1 cellular context compared by ENCODE assay signal in genomic region chr4:163195247-163195765, GRCh38.
TF ChIP-seq lines count a peak whose summit lies in the region.

No MANE protein-coding gene starts in this region.

TF ChIP-seq in K562, 482 proteins besides CTCF, POLR2A, EP300 and RAD21 (continued from another document and continues in another):
- TF ChIP-seq, protein P1, sequence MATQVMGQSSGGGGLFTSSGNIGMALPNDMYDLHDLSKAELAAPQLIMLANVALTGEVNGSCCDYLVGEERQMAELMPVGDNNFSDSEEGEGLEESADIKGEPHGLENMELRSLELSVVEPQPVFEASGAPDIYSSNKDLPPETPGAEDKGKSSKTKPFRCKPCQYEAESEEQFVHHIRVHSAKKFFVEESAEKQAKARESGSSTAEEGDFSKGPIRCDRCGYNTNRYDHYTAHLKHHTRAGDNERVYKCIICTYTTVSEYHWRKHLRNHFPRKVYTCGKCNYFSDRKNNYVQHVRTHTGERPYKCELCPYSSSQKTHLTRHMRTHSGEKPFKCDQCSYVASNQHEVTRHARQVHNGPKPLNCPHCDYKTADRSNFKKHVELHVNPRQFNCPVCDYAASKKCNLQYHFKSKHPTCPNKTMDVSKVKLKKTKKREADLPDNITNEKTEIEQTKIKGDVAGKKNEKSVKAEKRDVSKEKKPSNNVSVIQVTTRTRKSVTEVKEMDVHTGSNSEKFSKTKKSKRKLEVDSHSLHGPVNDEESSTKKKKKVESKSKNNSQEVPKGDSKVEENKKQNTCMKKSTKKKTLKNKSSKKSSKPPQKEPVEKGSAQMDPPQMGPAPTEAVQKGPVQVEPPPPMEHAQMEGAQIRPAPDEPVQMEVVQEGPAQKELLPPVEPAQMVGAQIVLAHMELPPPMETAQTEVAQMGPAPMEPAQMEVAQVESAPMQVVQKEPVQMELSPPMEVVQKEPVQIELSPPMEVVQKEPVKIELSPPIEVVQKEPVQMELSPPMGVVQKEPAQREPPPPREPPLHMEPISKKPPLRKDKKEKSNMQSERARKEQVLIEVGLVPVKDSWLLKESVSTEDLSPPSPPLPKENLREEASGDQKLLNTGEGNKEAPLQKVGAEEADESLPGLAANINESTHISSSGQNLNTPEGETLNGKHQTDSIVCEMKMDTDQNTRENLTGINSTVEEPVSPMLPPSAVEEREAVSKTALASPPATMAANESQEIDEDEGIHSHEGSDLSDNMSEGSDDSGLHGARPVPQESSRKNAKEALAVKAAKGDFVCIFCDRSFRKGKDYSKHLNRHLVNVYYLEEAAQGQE (CRISPR knock-in tag; IDR thresholded peaks at IDR 0.05; ENCODE audit: low read depth): no peak
- no peak for TF ChIP-seq ZNF217 (CRISPR knock-in tag; IDR thresholded peaks at IDR 0.05)
- no peak for TF ChIP-seq KAT8 (IDR thresholded peaks at IDR 0.05; ENCODE audit: low read depth)
- TF ChIP-seq FOXJ2 (tag; IDR thresholded peaks at IDR 0.05): peak; percentile 80
- peak; percentile 94 for TF ChIP-seq ZNF584 (CRISPR knock-in tag; IDR thresholded peaks at IDR 0.05; ENCODE audit: low read depth)
- no peak for TF ChIP-seq ZC3H4 (CRISPR knock-in tag; IDR thresholded peaks at IDR 0.05; ENCODE audit: borderline replicate concordance)
- peak in 1 of 2 experiments; percentile 20; a peak in 2 of 4 replicates for TF ChIP-seq NRF1 (conservative IDR thresholded peaks at IDR 0.05 in 1 of 2, IDR thresholded peaks at IDR 0.05 in 1 of 2)
- no peak for TF ChIP-seq TAF15 (IDR thresholded peaks at IDR 0.05; ENCODE audit: low read depth, low read length)
- no peak for TF ChIP-seq ARID4B (CRISPR knock-in tag; IDR thresholded peaks at IDR 0.05)
- TF ChIP-seq ZC3H11A (IDR thresholded peaks at IDR 0.05; ENCODE audit: low read depth, low read length): no peak
- peak in 1 of 2 experiments; percentile 85; a peak in 2 of 3 replicates for TF ChIP-seq CBX3 (IDR thresholded peaks at IDR 0.05; ENCODE audit: borderline replicate concordance in 1 of 2, low read length in 2 of 2)
- TF ChIP-seq ADNP (tag; IDR thresholded peaks at IDR 0.05): peak; percentile 58; the same call in 1 of the 2 replicates
- TF ChIP-seq ZBTB34 (CRISPR knock-in tag; IDR thresholded peaks at IDR 0.05): no peak
- peak; percentile 66; the same call in 1 of the 2 replicates for TF ChIP-seq ZNF24 (IDR thresholded peaks at IDR 0.05)
- TF ChIP-seq CBFA2T2 (conservative IDR thresholded peaks at IDR 0.05): peak; percentile 100
- no peak for TF ChIP-seq ZNF3 (CRISPR knock-in tag; IDR thresholded peaks at IDR 0.05)
- TF ChIP-seq, protein P2, sequence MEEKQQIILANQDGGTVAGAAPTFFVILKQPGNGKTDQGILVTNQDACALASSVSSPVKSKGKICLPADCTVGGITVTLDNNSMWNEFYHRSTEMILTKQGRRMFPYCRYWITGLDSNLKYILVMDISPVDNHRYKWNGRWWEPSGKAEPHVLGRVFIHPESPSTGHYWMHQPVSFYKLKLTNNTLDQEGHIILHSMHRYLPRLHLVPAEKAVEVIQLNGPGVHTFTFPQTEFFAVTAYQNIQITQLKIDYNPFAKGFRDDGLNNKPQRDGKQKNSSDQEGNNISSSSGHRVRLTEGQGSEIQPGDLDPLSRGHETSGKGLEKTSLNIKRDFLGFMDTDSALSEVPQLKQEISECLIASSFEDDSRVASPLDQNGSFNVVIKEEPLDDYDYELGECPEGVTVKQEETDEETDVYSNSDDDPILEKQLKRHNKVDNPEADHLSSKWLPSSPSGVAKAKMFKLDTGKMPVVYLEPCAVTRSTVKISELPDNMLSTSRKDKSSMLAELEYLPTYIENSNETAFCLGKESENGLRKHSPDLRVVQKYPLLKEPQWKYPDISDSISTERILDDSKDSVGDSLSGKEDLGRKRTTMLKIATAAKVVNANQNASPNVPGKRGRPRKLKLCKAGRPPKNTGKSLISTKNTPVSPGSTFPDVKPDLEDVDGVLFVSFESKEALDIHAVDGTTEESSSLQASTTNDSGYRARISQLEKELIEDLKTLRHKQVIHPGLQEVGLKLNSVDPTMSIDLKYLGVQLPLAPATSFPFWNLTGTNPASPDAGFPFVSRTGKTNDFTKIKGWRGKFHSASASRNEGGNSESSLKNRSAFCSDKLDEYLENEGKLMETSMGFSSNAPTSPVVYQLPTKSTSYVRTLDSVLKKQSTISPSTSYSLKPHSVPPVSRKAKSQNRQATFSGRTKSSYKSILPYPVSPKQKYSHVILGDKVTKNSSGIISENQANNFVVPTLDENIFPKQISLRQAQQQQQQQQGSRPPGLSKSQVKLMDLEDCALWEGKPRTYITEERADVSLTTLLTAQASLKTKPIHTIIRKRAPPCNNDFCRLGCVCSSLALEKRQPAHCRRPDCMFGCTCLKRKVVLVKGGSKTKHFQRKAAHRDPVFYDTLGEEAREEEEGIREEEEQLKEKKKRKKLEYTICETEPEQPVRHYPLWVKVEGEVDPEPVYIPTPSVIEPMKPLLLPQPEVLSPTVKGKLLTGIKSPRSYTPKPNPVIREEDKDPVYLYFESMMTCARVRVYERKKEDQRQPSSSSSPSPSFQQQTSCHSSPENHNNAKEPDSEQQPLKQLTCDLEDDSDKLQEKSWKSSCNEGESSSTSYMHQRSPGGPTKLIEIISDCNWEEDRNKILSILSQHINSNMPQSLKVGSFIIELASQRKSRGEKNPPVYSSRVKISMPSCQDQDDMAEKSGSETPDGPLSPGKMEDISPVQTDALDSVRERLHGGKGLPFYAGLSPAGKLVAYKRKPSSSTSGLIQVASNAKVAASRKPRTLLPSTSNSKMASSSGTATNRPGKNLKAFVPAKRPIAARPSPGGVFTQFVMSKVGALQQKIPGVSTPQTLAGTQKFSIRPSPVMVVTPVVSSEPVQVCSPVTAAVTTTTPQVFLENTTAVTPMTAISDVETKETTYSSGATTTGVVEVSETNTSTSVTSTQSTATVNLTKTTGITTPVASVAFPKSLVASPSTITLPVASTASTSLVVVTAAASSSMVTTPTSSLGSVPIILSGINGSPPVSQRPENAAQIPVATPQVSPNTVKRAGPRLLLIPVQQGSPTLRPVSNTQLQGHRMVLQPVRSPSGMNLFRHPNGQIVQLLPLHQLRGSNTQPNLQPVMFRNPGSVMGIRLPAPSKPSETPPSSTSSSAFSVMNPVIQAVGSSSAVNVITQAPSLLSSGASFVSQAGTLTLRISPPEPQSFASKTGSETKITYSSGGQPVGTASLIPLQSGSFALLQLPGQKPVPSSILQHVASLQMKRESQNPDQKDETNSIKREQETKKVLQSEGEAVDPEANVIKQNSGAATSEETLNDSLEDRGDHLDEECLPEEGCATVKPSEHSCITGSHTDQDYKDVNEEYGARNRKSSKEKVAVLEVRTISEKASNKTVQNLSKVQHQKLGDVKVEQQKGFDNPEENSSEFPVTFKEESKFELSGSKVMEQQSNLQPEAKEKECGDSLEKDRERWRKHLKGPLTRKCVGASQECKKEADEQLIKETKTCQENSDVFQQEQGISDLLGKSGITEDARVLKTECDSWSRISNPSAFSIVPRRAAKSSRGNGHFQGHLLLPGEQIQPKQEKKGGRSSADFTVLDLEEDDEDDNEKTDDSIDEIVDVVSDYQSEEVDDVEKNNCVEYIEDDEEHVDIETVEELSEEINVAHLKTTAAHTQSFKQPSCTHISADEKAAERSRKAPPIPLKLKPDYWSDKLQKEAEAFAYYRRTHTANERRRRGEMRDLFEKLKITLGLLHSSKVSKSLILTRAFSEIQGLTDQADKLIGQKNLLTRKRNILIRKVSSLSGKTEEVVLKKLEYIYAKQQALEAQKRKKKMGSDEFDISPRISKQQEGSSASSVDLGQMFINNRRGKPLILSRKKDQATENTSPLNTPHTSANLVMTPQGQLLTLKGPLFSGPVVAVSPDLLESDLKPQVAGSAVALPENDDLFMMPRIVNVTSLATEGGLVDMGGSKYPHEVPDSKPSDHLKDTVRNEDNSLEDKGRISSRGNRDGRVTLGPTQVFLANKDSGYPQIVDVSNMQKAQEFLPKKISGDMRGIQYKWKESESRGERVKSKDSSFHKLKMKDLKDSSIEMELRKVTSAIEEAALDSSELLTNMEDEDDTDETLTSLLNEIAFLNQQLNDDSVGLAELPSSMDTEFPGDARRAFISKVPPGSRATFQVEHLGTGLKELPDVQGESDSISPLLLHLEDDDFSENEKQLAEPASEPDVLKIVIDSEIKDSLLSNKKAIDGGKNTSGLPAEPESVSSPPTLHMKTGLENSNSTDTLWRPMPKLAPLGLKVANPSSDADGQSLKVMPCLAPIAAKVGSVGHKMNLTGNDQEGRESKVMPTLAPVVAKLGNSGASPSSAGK (IDR thresholded peaks at IDR 0.05): no peak; the same call in 1 of the 2 replicates
- no peak for TF ChIP-seq HNRNPH1 (optimal IDR thresholded peaks at IDR 0.05; ENCODE audit: low read depth, low read length)
- no peak for TF ChIP-seq ZNF561 (CRISPR knock-in tag; conservative IDR thresholded peaks at IDR 0.05)
- peak; percentile 94 for TF ChIP-seq ZNF197 (CRISPR knock-in tag; IDR thresholded peaks at IDR 0.05; ENCODE audit: low read depth)
- 0 out of 2 replicates have a peak, but pooled peaks have one; percentile 45 for TF ChIP-seq GABPB1 (CRISPR knock-in tag; IDR thresholded peaks at IDR 0.05)
- TF ChIP-seq MAFF (IDR thresholded peaks at IDR 0.05; ENCODE audit: low read length): no peak
- TF ChIP-seq RBM22 (IDR thresholded peaks at IDR 0.05; ENCODE audit: low read depth, low read length, poor library complexity, severe bottlenecking): no peak
- no peak for TF ChIP-seq KAT7 (CRISPR knock-in tag; IDR thresholded peaks at IDR 0.05; ENCODE audit: borderline replicate concordance)
- TF ChIP-seq SAFB (IDR thresholded peaks at IDR 0.05; ENCODE audit: borderline replicate concordance, low read depth, low read length): no peak
- no peak for TF ChIP-seq MCM7 (IDR thresholded peaks at IDR 0.05)
- no peak for TF ChIP-seq ZNF224 (CRISPR knock-in tag; IDR thresholded peaks at IDR 0.05)
- TF ChIP-seq, protein P3, sequence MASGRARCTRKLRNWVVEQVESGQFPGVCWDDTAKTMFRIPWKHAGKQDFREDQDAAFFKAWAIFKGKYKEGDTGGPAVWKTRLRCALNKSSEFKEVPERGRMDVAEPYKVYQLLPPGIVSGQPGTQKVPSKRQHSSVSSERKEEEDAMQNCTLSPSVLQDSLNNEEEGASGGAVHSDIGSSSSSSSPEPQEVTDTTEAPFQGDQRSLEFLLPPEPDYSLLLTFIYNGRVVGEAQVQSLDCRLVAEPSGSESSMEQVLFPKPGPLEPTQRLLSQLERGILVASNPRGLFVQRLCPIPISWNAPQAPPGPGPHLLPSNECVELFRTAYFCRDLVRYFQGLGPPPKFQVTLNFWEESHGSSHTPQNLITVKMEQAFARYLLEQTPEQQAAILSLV (tag; IDR thresholded peaks at IDR 0.05): no peak; the same call in 1 of the 2 replicates
- no peak for TF ChIP-seq THAP7 (CRISPR knock-in tag; IDR thresholded peaks at IDR 0.05)
- TF ChIP-seq ZNF696 (CRISPR knock-in tag; conservative IDR thresholded peaks at IDR 0.05): no peak
- no peak for TF ChIP-seq ZSCAN32 (CRISPR knock-in tag; IDR thresholded peaks at IDR 0.05)
- peak; percentile 86 for TF ChIP-seq CREB1 (IDR thresholded peaks at IDR 0.05)
- no peak for TF ChIP-seq CREB1 (CRISPR knock-in tag; IDR thresholded peaks at IDR 0.05)
- no peak for TF ChIP-seq HMGXB4 (CRISPR knock-in tag; IDR thresholded peaks at IDR 0.05)
